Comparison of ENCODE assay signal across 8 cellular contexts in the genomic region with DNA sequence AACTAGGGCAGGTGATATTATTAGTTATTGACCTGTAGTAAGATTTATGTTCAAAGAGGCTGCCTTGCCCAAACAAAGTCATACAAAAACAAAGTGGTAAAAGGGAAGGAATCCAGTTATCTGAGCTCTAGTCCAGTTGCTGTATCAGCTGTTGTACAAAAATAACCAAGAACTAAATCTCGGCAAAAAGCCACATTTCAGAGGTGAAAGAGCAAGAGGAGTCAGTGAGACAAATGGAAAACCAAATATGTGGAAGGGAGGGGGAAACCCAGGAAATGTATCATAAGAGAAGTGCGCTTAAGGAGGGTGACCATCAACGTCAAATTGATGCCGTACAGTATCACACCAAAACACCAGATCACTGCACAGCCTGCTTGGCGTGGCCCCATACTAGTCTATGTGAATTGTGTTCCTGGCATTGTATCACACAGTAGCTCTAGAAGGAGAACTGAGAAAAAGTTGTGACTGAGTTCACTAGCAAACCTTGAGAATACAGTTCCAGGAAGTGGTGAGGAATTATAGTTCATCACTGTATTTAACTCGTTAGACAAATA. TPM values are rescaled to one million over a fixed set of nuclear protein-coding genes. Genes with fewer than 3 reads are reported as not detected.
DNase-seq lines count a peak whose midpoint lies in the region; ATAC-seq and TF ChIP-seq lines count a peak whose summit lies in the region.

No MANE protein-coding gene starts in this region.

- no peak overlapping the region for H3K9ac ChIP-seq in fibroblast of lung (ENCODE audit: insufficient read depth, low read length)

- no peak for TF ChIP-seq POLR2A in transverse colon (IDR thresholded peaks at IDR 0.05)

- TF ChIP-seq CTCF in Caco-2 (IDR thresholded peaks at IDR 0.05; ENCODE audit: insufficient read depth in 1 of 2, low read depth in 1 of 2, low read length in 1 of 2, severe bottlenecking in 1 of 2, unreplicated experiment in 1 of 2) (no peak), fibroblast of lung (conservative IDR thresholded peaks at IDR 0.05 in 1 of 2, IDR thresholded peaks at IDR 0.05 in 1 of 2; ENCODE audit: low read depth in 1 of 2, low read length in 2 of 2) (no peak), transverse colon (IDR thresholded peaks at IDR 0.05) (no peak)

- H3K27me3 ChIP-seq in Caco-2 (replicated peaks; ENCODE audit: control insufficient read depth, insufficient read depth, low read length) (no peaks in the 10 kb centered on the region), fibroblast of lung (ENCODE audit: control insufficient read depth, insufficient read depth, low read length) (no peaks in the 10 kb centered on the region), transverse colon (no peaks in the 10 kb centered on the region)

- no peak overlapping the region; the same call in 1 of the 2 replicates for H3K4me3 ChIP-seq in Caco-2 (ENCODE audit: low read depth, low read length)
- no peak overlapping the region for H3K4me3 ChIP-seq in fibroblast of lung (replicated peaks in 1 of 4; ENCODE audit: control extremely low read depth in 1 of 4, insufficient read depth in 1 of 4, low read depth in 3 of 4, low read length in 4 of 4)
- no peak overlapping the region for H3K4me3 ChIP-seq in transverse colon

- H3K9me3 Mint-ChIP-seq in Caco-2 (ENCODE audit: unreplicated experiment): no peaks in the 10 kb centered on the region

- H3K36me3 Mint-ChIP-seq in Caco-2 (ENCODE audit: insufficient read depth, unreplicated experiment): peaks cover 65% of the 10 kb centered on the region

- WGBS in transverse colon (ENCODE audit: low coverage in 1 of 2), 2 donors: 61 to 67% methylated on average over 6 of the region's 6 CpGs

- H3K79me2 ChIP-seq in fibroblast of lung (ENCODE audit: control insufficient read depth, insufficient read depth, low read length): no peaks in the 10 kb centered on the region

- H3K27ac ChIP-seq in fibroblast of lung (ENCODE audit: insufficient read depth, low read length) (no peak overlapping the region), transverse colon (peak overlapping the region; percentile 17 to 33 (median 21))

- H3K4me2 ChIP-seq in fibroblast of lung (ENCODE audit: extremely low read depth, insufficient read depth, low read length): peak overlapping the region; percentile 38

- no peak for DNase-seq in Caco-2
- DNase-seq in fibroblast of lung (ENCODE audit: low read depth in 2 of 2): peak; percentile 17 to 49
- no peak for DNase-seq in transverse colon
- DNase-seq in epidermal melanocyte (ENCODE audit: insufficient read length, low spot score): no peak
- DNase-seq in G401 (ENCODE audit: low spot score): no peak
- no peak for DNase-seq in stimulated activated naive CD4-positive, alpha-beta T cell treated with Interleukin-2 at 50 U/mL for 16 hours (lab: John Stamatoyannopoulos, UW)

- CTCF ChIA-PET in Caco-2 (lab: Charles Lee): no interaction called here

- no peaks in the 10 kb centered on the region for H4K20me1 ChIP-seq in fibroblast of lung (ENCODE audit: control insufficient read depth, extremely low read depth, insufficient read depth, low read length)

- ATAC-seq in GM19467 (IDR thresholded peaks at IDR 0.05; ENCODE audit: unreplicated experiment) (peak; percentile 57), HG03558 (IDR thresholded peaks at IDR 0.05; ENCODE audit: extremely low read depth, unreplicated experiment) (peak; percentile 65)

- H3K4me1 ChIP-seq in Caco-2 (peaks cover 73% of the 10 kb centered on the region), fibroblast of lung (ENCODE audit: control insufficient read depth, extremely low read depth, insufficient read depth, low read length) (peaks cover 8% of the 10 kb centered on the region), transverse colon (peaks cover 2 to 45% (median 11%) of the 10 kb centered on the region in 4 donors)

- in situ Hi-C loops in transverse colon (cut with MboI; ENCODE audit: low pct_ligation_motif_present in 1 of 4, low pct_unique_long_range_greater_than_20kb in 1 of 4, low sequenced_read_pairs in 3 of 4): loop anchor here in 3 of 4 donors (10.0 kb wide), 1 partner anchor 172 kb away; no protein-coding TSS in a partner anchor
- in situ Hi-C loops in G401 (cut with HindIII; ENCODE audit: low sequenced_read_pairs): no loop called here

- TF ChIP-seq EP300 in transverse colon (IDR thresholded peaks at IDR 0.05; ENCODE audit: low read depth): no peak

- no TSS peak for BruUV-seq in Caco-2 (replicated peaks; lab: Mats Ljungman, UMichigan)

- H3K36me3 ChIP-seq in Caco-2 (ENCODE audit: control insufficient read depth, insufficient read depth, low read length) (peaks cover 8% of the 10 kb centered on the region), fibroblast of lung (ENCODE audit: control insufficient read depth, insufficient read depth, low read length) (no peaks in the 10 kb centered on the region), transverse colon (peaks cover 0 to 7% (median 0%) of the 10 kb centered on the region in 4 donors)

- intact Hi-C loops in Caco-2 (cut with micrococcal nuclease; ENCODE audit: unreplicated experiment): loop anchor here (1.0 to 5.0 kb wide), 2 partner anchors 156 to 220 kb away; partner anchors contain the start of genes TMEM140 and WDR91
- intact Hi-C loops in transverse colon (cut with DNase I; ENCODE audit: low total_unique reads): no loop called here

- H2AFZ ChIP-seq in fibroblast of lung (ENCODE audit: low read length): peak overlapping the region; percentile 26

- H3K9me3 ChIP-seq in Caco-2 (no peaks in the 10 kb centered on the region), fibroblast of lung (ENCODE audit: control insufficient read depth, insufficient read depth, low read depth, low read length) (no peaks in the 10 kb centered on the region), transverse colon (no peaks in the 10 kb centered on the region)

- H3K27ac Mint-ChIP-seq in Caco-2 (ENCODE audit: unreplicated experiment): peak overlapping the region; percentile 86

- peaks cover 46% of the 10 kb centered on the region for H3K4me1 Mint-ChIP-seq in Caco-2 (ENCODE audit: low read depth, unreplicated experiment)

- H3K4me3 Mint-ChIP-seq in Caco-2 (ENCODE audit: unreplicated experiment): peak overlapping the region; percentile 45

- no peaks in the 10 kb centered on the region for H3K27me3 Mint-ChIP-seq in Caco-2 (ENCODE audit: insufficient read depth, unreplicated experiment)

- POLR2A ChIA-PET in Caco-2 (lab: Charles Lee): interaction anchor here (0.7 kb wide), 1 partner anchor 172 kb away, joined by 3 read pairs; no protein-coding TSS in a partner anchor

RNA-seq across cellular contexts. Expression of gene AGBL3, which starts 6.4 kb away (rescaled TPM):
- total RNA-seq in Caco-2 (2022) (5.3 and 6.1 TPM in 2 replicates), fibroblast of lung (1.3 TPM in 2 replicates), transverse colon (1 to 10 TPM in 2 of 4 donors, under 1 TPM in 1, not detected in 1; 0.41 to 2.6 (median 1.1) TPM)
- 0.56 and 0.78 TPM in 2 replicates for polyA plus RNA-seq in fibroblast of lung
- polyA plus RNA-seq in fibroblast of lung (2012): 0.39 and 0.55 TPM in 2 replicates
- not detected in 2 replicates for polyA minus RNA-seq in fibroblast of lung (ENCODE audit: low replicate concordance)
- 0.25 and 0.27 TPM in 2 replicates for total RNA-seq in G401 (2014; rRNA removed; shearing (Covaris generic))

Comparison
In these comparisons a context has a peak if more than half of its experiments do, and no peak if none do; other contexts are left out.
1. DNase-seq: peak in fibroblast of lung (2 of 2); none in Caco-2 (0 of 2), transverse colon (single experiment), epidermal melanocyte (single experiment), G401 (single experiment) and stimulated activated naive CD4-positive, alpha-beta T cell treated with Interleukin-2 at 50 U/mL for 16 hours (single experiment).